Comparison of ENCODE assay signal across 19 cellular contexts in the genomic region with DNA sequence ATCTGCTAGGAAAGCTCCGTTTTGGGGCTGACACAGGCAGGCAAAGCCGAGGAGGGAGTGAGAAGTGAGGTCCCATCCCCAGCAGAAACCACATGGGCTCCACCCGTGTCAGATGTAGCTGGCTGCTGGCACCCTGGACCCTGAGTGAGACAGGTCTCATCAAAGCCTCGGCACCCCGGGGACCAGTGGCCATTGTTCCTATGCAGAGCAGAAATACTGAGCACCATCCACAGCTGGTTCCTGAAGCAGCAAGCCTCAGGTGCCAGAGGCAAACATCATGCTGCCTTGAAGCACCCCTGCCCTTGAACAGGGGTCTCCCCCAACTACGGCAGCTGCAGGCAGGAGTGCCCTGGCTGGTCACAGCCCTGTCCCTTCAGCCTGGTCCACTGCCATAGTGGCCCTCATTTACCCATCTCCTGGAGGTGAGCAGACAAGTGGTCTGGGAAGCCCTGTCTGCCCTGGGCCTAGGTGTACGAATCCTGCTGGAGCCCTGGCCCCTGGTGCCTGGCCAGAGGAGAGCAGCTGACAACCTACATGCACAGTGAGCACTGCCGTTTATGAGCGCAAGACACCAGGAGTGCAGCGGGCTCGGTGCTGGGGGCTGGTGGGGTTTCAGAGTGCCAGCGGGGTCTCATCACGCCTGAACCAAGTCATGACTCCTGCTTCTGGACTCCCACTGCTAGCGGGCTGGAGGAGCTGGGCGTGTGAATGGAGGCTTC.
DNase-seq lines count a peak whose midpoint lies in the region; ATAC-seq and TF ChIP-seq lines count a peak whose summit lies in the region.
"Had no signal": no experiment of that assay in that cellular context is flagged by ENCODE, and none has a peak within 500 bp of the region (broad histone marks: within the 10 kb centered on the region; RNA-seq: fewer than 3 reads in every experiment).

No MANE protein-coding gene starts in this region.

- H3K4me3 ChIP-seq in right atrium auricular region: no peak overlapping the region
- H3K4me3 ChIP-seq in heart left ventricle: no peak overlapping the region
- no peak overlapping the region for H3K4me3 ChIP-seq in Caco-2 (ENCODE audit: low read depth, low read length)
- H3K4me3 ChIP-seq: body of pancreas, prostate gland had no signal

- H3K27ac ChIP-seq in right atrium auricular region (no peak overlapping the region), heart left ventricle (no peak overlapping the region)
- H3K27ac ChIP-seq: body of pancreas, prostate gland had no signal

- H3K9me3 ChIP-seq in right atrium auricular region (no peaks in the 10 kb centered on the region), heart left ventricle (no peaks in the 10 kb centered on the region), Caco-2 (no peaks in the 10 kb centered on the region)
- H3K9me3 ChIP-seq: body of pancreas, prostate gland had no signal

- H3K27me3 ChIP-seq in right atrium auricular region: no peaks in the 10 kb centered on the region
- peaks cover 0 to 15% (median 0%) of the 10 kb centered on the region in 9 donors for H3K27me3 ChIP-seq in heart left ventricle
- H3K27me3 ChIP-seq in Caco-2 (replicated peaks; ENCODE audit: control insufficient read depth, insufficient read depth, low read length): no peaks in the 10 kb centered on the region
- H3K27me3 ChIP-seq: body of pancreas had no signal

- WGBS in heart left ventricle, 4 donors: 78 to 86% (median 82%) methylated on average over 4 to 15 of the region's 15 CpGs

- no peak for TF ChIP-seq CTCF in right atrium auricular region (IDR thresholded peaks at IDR 0.05)
- no peak for TF ChIP-seq CTCF in heart left ventricle (IDR thresholded peaks at IDR 0.05)
- no peak for TF ChIP-seq CTCF in osteocyte (IDR thresholded peaks at IDR 0.05)
- no peak for TF ChIP-seq CTCF in Caco-2 (IDR thresholded peaks at IDR 0.05; ENCODE audit: insufficient read depth in 1 of 2, low read depth in 1 of 2, low read length in 1 of 2, severe bottlenecking in 1 of 2, unreplicated experiment in 1 of 2)

- CTCF ChIA-PET in Caco-2 (lab: Charles Lee): no interaction called here

- BruUV-seq in Caco-2 (replicated peaks; lab: Mats Ljungman, UMichigan): no TSS peak

- H3K36me3 Mint-ChIP-seq in osteocyte (ENCODE audit: unreplicated experiment) (no peaks in the 10 kb centered on the region), Caco-2 (ENCODE audit: insufficient read depth, unreplicated experiment) (no peaks in the 10 kb centered on the region)
- H3K36me3 Mint-ChIP-seq: activated naive CD8-positive, alpha-beta T cell treated with anti-CD3 and anti-CD28 coated beads, Interleukin-2, amount 10 ng/mL, durations not matched to agents 7 days and 5 days; WTC11 had no signal

- TF ChIP-seq POLR2A in heart left ventricle (IDR thresholded peaks at IDR 0.05): no peak

- no peaks in the 10 kb centered on the region for H3K4me1 ChIP-seq in right atrium auricular region
- no peaks in the 10 kb centered on the region for H3K4me1 ChIP-seq in heart left ventricle
- no peaks in the 10 kb centered on the region for H3K4me1 ChIP-seq in Caco-2
- H3K4me1 ChIP-seq: body of pancreas, prostate gland had no signal

- DNase-seq in right atrium auricular region (ENCODE audit: low spot score): peak; percentile 48
- DNase-seq in heart left ventricle: no peak
- peak; percentile 39 for DNase-seq in cerebellum (ENCODE audit: low spot score)
- DNase-seq in osteocyte (ENCODE audit: extremely low spot score, unreplicated experiment): peak; percentile 84
- no peak for DNase-seq in NCI-H1105 treated with DMSO at 0.1 percent for 48 hours (lab: John Stamatoyannopoulos, UW)
- no peak for DNase-seq in NCI-H748 (lab: John Stamatoyannopoulos, UW; ENCODE audit: unreplicated experiment)
- DNase-seq in Caco-2: no peak
- DNase-seq: activated CD8-positive, alpha-beta T cell treated with anti-CD3 and anti-CD28 coated beads, Interleukin-2, amount 10 ng/mL, durations not matched to agents 7 days and 5 days; activated naive CD8-positive, alpha-beta T cell treated with anti-CD3 and anti-CD28 coated beads, Interleukin-2, amount 10 ng/mL, durations not matched to agents 7 days and 5 days; CD4-positive, alpha-beta T cell; foreskin fibroblast; hippocampal formation; stimulated activated CD4-positive, alpha-beta T cell treated with anti-CD3 and anti-CD28 coated beads, Interleukin-4, amount 100 ng/mL, for 4 hours; T-helper 17 cell had no signal

- H3K9me3 Mint-ChIP-seq in osteocyte (ENCODE audit: unreplicated experiment) (no peaks in the 10 kb centered on the region), Caco-2 (ENCODE audit: unreplicated experiment) (peaks cover 16% of the 10 kb centered on the region)
- H3K9me3 Mint-ChIP-seq: activated naive CD8-positive, alpha-beta T cell treated with anti-CD3 and anti-CD28 coated beads, Interleukin-2, amount 10 ng/mL, durations not matched to agents 7 days and 5 days; CD4-positive, alpha-beta T cell; dendritic cell treated with granulocyte-macrophage colony-stimulating factor and Interleukin-4, amounts not matched to agents 40 ng/mL and 50 ng/mL, for 4 days had no signal

- intact Hi-C loops in heart left ventricle (cut with DNase I): no loop called here
- intact Hi-C loops in Caco-2 (cut with micrococcal nuclease; ENCODE audit: unreplicated experiment): no loop called here

- peaks cover 18% of the 10 kb centered on the region for H3K27me3 Mint-ChIP-seq in osteocyte (ENCODE audit: unreplicated experiment)
- H3K27me3 Mint-ChIP-seq in Caco-2 (ENCODE audit: insufficient read depth, unreplicated experiment): peaks cover 8% of the 10 kb centered on the region
- H3K27me3 Mint-ChIP-seq: activated naive CD8-positive, alpha-beta T cell treated with anti-CD3 and anti-CD28 coated beads, Interleukin-2, amount 10 ng/mL, durations not matched to agents 7 days and 5 days; CD4-positive, alpha-beta T cell; dendritic cell treated with granulocyte-macrophage colony-stimulating factor and Interleukin-4, amounts not matched to agents 40 ng/mL and 50 ng/mL, for 4 days had no signal

- H3K4me3 Mint-ChIP-seq in osteocyte (ENCODE audit: unreplicated experiment) (no peak overlapping the region), Caco-2 (ENCODE audit: unreplicated experiment) (no peak overlapping the region)
- H3K4me3 Mint-ChIP-seq: activated CD8-positive, alpha-beta T cell treated with anti-CD3 and anti-CD28 coated beads, Interleukin-2, amount 10 ng/mL, durations not matched to agents 7 days and 5 days; activated naive CD8-positive, alpha-beta T cell treated with anti-CD3 and anti-CD28 coated beads, Interleukin-2, amount 10 ng/mL, durations not matched to agents 7 days and 5 days; CD4-positive, alpha-beta T cell; dendritic cell treated with granulocyte-macrophage colony-stimulating factor and Interleukin-4, amounts not matched to agents 40 ng/mL and 50 ng/mL, for 4 days; T-helper 17 cell; WTC11 had no signal

- no peak for ATAC-seq in heart left ventricle
- ATAC-seq in HG03469 (IDR thresholded peaks at IDR 0.05; ENCODE audit: unreplicated experiment): no peak
- ATAC-seq: activated CD8-positive, alpha-beta T cell treated with anti-CD3 and anti-CD28 coated beads, Interleukin-2, amount 10 ng/mL, durations not matched to agents 7 days and 5 days; body of pancreas; T-helper 17 cell; WTC11 had no signal

- H3K27ac Mint-ChIP-seq in osteocyte (ENCODE audit: unreplicated experiment) (no peak overlapping the region), Caco-2 (ENCODE audit: unreplicated experiment) (no peak overlapping the region)
- H3K27ac Mint-ChIP-seq: activated CD8-positive, alpha-beta T cell treated with anti-CD3 and anti-CD28 coated beads, Interleukin-2, amount 10 ng/mL, durations not matched to agents 7 days and 5 days; activated naive CD8-positive, alpha-beta T cell treated with anti-CD3 and anti-CD28 coated beads, Interleukin-2, amount 10 ng/mL, durations not matched to agents 7 days and 5 days; CD4-positive, alpha-beta T cell; dendritic cell treated with granulocyte-macrophage colony-stimulating factor and Interleukin-4, amounts not matched to agents 40 ng/mL and 50 ng/mL, for 4 days; T-helper 17 cell; WTC11 had no signal

- no peaks in the 10 kb centered on the region for H3K36me3 ChIP-seq in right atrium auricular region
- no peaks in the 10 kb centered on the region for H3K36me3 ChIP-seq in heart left ventricle
- no peaks in the 10 kb centered on the region for H3K36me3 ChIP-seq in Caco-2 (ENCODE audit: control insufficient read depth, insufficient read depth, low read length)
- H3K36me3 ChIP-seq: prostate gland had no signal

- POLR2A ChIA-PET in Caco-2 (lab: Charles Lee): no interaction called here

- H3K4me1 Mint-ChIP-seq in osteocyte (ENCODE audit: unreplicated experiment) (no peaks in the 10 kb centered on the region), Caco-2 (ENCODE audit: low read depth, unreplicated experiment) (no peaks in the 10 kb centered on the region)
- H3K4me1 Mint-ChIP-seq: activated naive CD8-positive, alpha-beta T cell treated with anti-CD3 and anti-CD28 coated beads, Interleukin-2, amount 10 ng/mL, durations not matched to agents 7 days and 5 days; T-helper 17 cell had no signal

Comparison
In these comparisons a context has a peak if more than half of its experiments do, and no peak if none do; other contexts are left out.
1. DNase-seq: peak in right atrium auricular region (single experiment), cerebellum (single experiment) and osteocyte (single experiment); none in heart left ventricle (0 of 5), NCI-H1105 treated with DMSO at 0.1 percent for 48 hours (single experiment), NCI-H748 (single experiment) and Caco-2 (0 of 2).